In the genomic region with DNA sequence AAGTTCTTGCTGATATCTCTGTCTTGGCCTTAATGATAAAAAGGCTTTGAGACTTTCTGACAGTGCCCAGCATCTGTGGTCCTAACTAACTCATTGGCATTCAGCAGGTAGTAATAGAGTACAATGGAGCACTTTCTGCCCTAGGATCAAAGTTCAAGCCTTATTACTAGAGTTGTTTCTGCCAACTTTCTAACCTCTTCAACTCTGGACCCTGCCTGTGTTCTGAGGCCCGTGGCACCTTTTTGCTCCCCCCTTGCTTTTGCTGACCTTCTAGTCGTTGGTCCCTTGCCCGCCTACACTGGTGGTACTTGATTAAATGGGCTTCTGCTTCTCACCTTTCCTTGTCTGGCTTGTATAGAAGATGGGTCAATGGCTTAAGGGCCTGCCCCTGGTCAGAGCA, we compare ENCODE assay signal across 17 cellular contexts.
DNase-seq lines count a peak whose midpoint lies in the region; ATAC-seq, FAIRE-seq and TF ChIP-seq lines count a peak whose summit lies in the region.
"Had no signal": no experiment of that assay in that cellular context is flagged by ENCODE, and none has a peak within 500 bp of the region (broad histone marks: within the 10 kb centered on the region; RNA-seq: fewer than 3 reads in every experiment).

No MANE protein-coding gene starts in this region.

- H4K91ac ChIP-seq in mesenchymal stem cell (ENCODE audit: low read length), result no peak overlapping the region

- H2AFZ ChIP-seq in mesenchymal stem cell (ENCODE audit: low read depth, low read length), result no peak overlapping the region

- peak in 2 of 3 donors; percentile 48 to 58 for DNase-seq in Peyer's patch
- peak; percentile 54 for DNase-seq in left lobe of liver (ENCODE audit: low spot score)
- DNase-seq in mesenchymal stem cell, result no peak
- DNase-seq in transverse colon, result peak; percentile 11
- DNase-seq in activated gamma-delta T cell treated with Interleukin-2 at 50 U/mL for 16 hours, result no peak
- no peak for DNase-seq in pancreas
- DNase-seq in D341Med (ENCODE audit: low spot score), result no peak
- DNase-seq: AML-193; CD4-positive, alpha-beta memory T cell; DMS79 treated with DMSO at 0.1 percent for 48 hours; GF-D8; GOT3; H7 had no signal

- H3K9ac ChIP-seq in mesenchymal stem cell (ENCODE audit: low read length), result no peak overlapping the region

- no peak overlapping the region for H4K8ac ChIP-seq in mesenchymal stem cell (ENCODE audit: low read length)

- no peak overlapping the region for H2BK15ac ChIP-seq in mesenchymal stem cell (ENCODE audit: low read depth, poor library complexity, severe bottlenecking)

- H3K9me3 ChIP-seq in Peyer's patch (no peaks in the 10 kb centered on the region), mesenchymal stem cell (ENCODE audit: control insufficient read depth, low read length) (no peaks in the 10 kb centered on the region), transverse colon (no peaks in the 10 kb centered on the region), pancreas (no peaks in the 10 kb centered on the region)
- H3K9me3 ChIP-seq: A549 had no signal

- no peak overlapping the region for H3K4me2 ChIP-seq in mesenchymal stem cell (ENCODE audit: low read length, poor library complexity, severe bottlenecking)
- H3K4me2 ChIP-seq: A549 had no signal

- H3K4ac ChIP-seq in mesenchymal stem cell (ENCODE audit: low read depth in 1 of 2, low read length in 2 of 2), result no peak overlapping the region

- intact Hi-C loops in transverse colon (cut with DNase I; ENCODE audit: low total_unique reads), result no loop called here
- intact Hi-C loops in pancreas (cut with DNase I), result no loop called here

- ATAC-seq in left lobe of liver (peak; percentile 90), pancreas (no peak)
- ATAC-seq: A549 had no signal

- FAIRE-seq in pancreas (lab: Jason Lieb, UNC), result no peak
- FAIRE-seq: A549, HTR-8/SVneo had no signal

- H3K4me3 ChIP-seq in Peyer's patch (no peak overlapping the region), mesenchymal stem cell (ENCODE audit: insufficient read depth in 1 of 2, low read depth in 1 of 2, low read length in 2 of 2) (no peak overlapping the region), transverse colon (no peak overlapping the region), pancreas (no peak overlapping the region)
- H3K4me3 ChIP-seq: A549 had no signal

- 55% methylated on average over 3 of the region's 3 CpGs for WGBS in mesenchymal stem cell
- WGBS in transverse colon (ENCODE audit: low coverage in 1 of 2), 2 donors, result 55 to 62% methylated on average over 2 to 3 of the region's 3 CpGs
- WGBS in pancreas, 2 donors, result 28 to 34% methylated on average over 3 of the region's 3 CpGs

- H3K4me1 ChIP-seq in Peyer's patch (no peaks in the 10 kb centered on the region), mesenchymal stem cell (ENCODE audit: control insufficient read depth, insufficient read depth, low read depth, low read length) (no peaks in the 10 kb centered on the region), transverse colon (peaks cover 0 to 12% (median 6%) of the 10 kb centered on the region in 4 donors), pancreas (peaks cover 0 to 4% (median 3%) of the 10 kb centered on the region in 3 donors)
- H3K4me1 ChIP-seq: A549 had no signal

- TF ChIP-seq POLR2A in Peyer's patch (IDR thresholded peaks at IDR 0.05) (no peak), transverse colon (IDR thresholded peaks at IDR 0.05) (no peak)

- H3K27ac ChIP-seq in Peyer's patch (peak overlapping the region in 2 of 4 donors; percentile 60 to 73), mesenchymal stem cell (ENCODE audit: low read length, poor library complexity, severe bottlenecking) (no peak overlapping the region), transverse colon (no peak overlapping the region), pancreas (no peak overlapping the region)
- H3K27ac ChIP-seq: 22Rv1, A549, C4-2B had no signal

- no peak for TF ChIP-seq CTCF in Peyer's patch (IDR thresholded peaks at IDR 0.05)
- TF ChIP-seq CTCF in transverse colon (IDR thresholded peaks at IDR 0.05), result no peak
- no peak for TF ChIP-seq CTCF in pancreas (IDR thresholded peaks at IDR 0.05)

- no peak overlapping the region for H2BK12ac ChIP-seq in mesenchymal stem cell (ENCODE audit: low read length in 2 of 2)

- H2BK5ac ChIP-seq in mesenchymal stem cell (ENCODE audit: low read depth, low read length, poor library complexity, severe bottlenecking), result no peak overlapping the region

- H2AK5ac ChIP-seq in mesenchymal stem cell (ENCODE audit: low read length, severe bottlenecking), result peak overlapping the region; percentile 70

- H3K36me3 ChIP-seq in Peyer's patch (no peaks in the 10 kb centered on the region), mesenchymal stem cell (ENCODE audit: control insufficient read depth in 1 of 2, insufficient read depth in 2 of 2, low read depth in 1 of 2, low read length in 2 of 2) (no peaks in the 10 kb centered on the region), transverse colon (no peaks in the 10 kb centered on the region), pancreas (no peaks in the 10 kb centered on the region)

- H2BK120ac ChIP-seq in mesenchymal stem cell (ENCODE audit: low read depth, low read length), result no peak overlapping the region

- no peak overlapping the region for H3K18ac ChIP-seq in mesenchymal stem cell (ENCODE audit: low read depth in 1 of 2, low read length in 2 of 2)

- H3K23ac ChIP-seq in mesenchymal stem cell (ENCODE audit: low read length in 2 of 2), result no peak overlapping the region

- H3K79me1 ChIP-seq in mesenchymal stem cell (replicated peaks; ENCODE audit: low read length, poor library complexity, severe bottlenecking), result no peaks in the 10 kb centered on the region

- in situ Hi-C loops in transverse colon (cut with MboI; ENCODE audit: low pct_ligation_motif_present in 1 of 4, low pct_unique_long_range_greater_than_20kb in 1 of 4, low sequenced_read_pairs in 3 of 4), result no loop called here

- H3K27me3 ChIP-seq in Peyer's patch (no peaks in the 10 kb centered on the region), mesenchymal stem cell (ENCODE audit: control insufficient read depth in 1 of 2, insufficient read depth in 1 of 2, low read length in 2 of 2) (no peaks in the 10 kb centered on the region), transverse colon (no peaks in the 10 kb centered on the region), pancreas (no peaks in the 10 kb centered on the region)

- H3K14ac ChIP-seq in mesenchymal stem cell (ENCODE audit: low read length in 2 of 2), result peak overlapping the region in 1 of 2 experiments; percentile 3

- no peak for TF ChIP-seq EP300 in transverse colon (IDR thresholded peaks at IDR 0.05; ENCODE audit: low read depth)

Comparison
In these comparisons a context has a peak if more than half of its experiments do, and no peak if none do; other contexts are left out.
1. DNase-seq: peak in Peyer's patch (2 of 3), left lobe of liver (single experiment) and transverse colon (single experiment); none in mesenchymal stem cell (single experiment), activated gamma-delta T cell treated with Interleukin-2 at 50 U/mL for 16 hours (single experiment), pancreas (0 of 6) and D341Med (single experiment).